ENCODE assay signal across 27 cellular contexts in the genomic region with DNA sequence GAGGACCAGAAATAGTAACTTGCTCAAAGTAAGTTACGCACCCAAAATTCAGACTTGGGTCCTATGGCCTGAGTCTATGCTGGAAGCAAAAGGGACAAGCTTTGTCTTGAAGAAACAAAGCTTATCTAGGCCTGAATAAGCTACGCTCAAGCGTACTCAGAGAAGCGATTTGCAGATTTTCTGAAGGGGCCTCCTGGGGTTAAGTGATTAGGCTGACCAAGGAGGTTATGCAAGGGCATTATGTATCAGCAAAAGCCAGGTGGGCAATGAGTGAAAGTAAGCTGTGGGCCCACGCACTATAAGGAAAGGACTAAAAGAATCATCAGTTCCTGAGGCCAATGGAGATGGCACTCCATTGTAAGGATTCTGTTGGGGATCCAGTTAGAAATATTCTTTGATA.
"Had no signal": no experiment of that assay in that cellular context is flagged by ENCODE, and none has a peak within 500 bp of the region (broad histone marks: within the 10 kb centered on the region; RNA-seq: fewer than 3 reads in every experiment).

No MANE protein-coding gene starts in this region.

- H3K27me3 Mint-ChIP-seq: naive thymus-derived CD4-positive, alpha-beta T cell; natural killer cell treated with Interleukin-12 subunit alpha and Interleukin-12 subunit beta and Interleukin-15 and Interleukin-18, amount 100 ng/mL, for 72 hours; progenitor cell of endocrine pancreas; stimulated activated naive B cell treated with anti-CD40 and anti-IgM and Interleukin-4, amounts not matched to agents 10 μg/mL and 1 μg/mL and 100 μg/mL, for 72 hours had no signal

- DNase-seq: immature natural killer cell; kidney; left ventricle myocardium inferior; midbrain; mucosa of descending colon; naive thymus-derived CD4-positive, alpha-beta T cell; ovary; stimulated activated CD4-positive, alpha-beta T cell treated with anti-CD3 and anti-CD28 coated beads, Interleukin-12 subunit alpha, Interleukin-12 subunit beta, amount 100 ng/mL, for 4 hours; stimulated activated CD4-positive, alpha-beta T cell treated with anti-CD3 and anti-CD28 coated beads, Interleukin-15, amount 100 ng/mL, for 24 hours; stimulated activated CD4-positive, alpha-beta T cell treated with anti-CD3 and anti-CD28 coated beads, Interleukin-2, amount 100 ng/mL, for 24 hours; stimulated activated CD4-positive, alpha-beta T cell treated with anti-CD3 and anti-CD28 coated beads, Interleukin-4, amount 100 ng/mL, for 1 hour; stimulated activated naive B cell treated with anti-CD40 and anti-IgM and Interleukin-4, amounts not matched to agents 10 μg/mL and 1 μg/mL and 100 μg/mL, for 72 hours; stimulated activated naive CD8-positive, alpha-beta T cell treated with anti-CD3 and anti-CD28 coated beads, Interleukin-15, Interleukin-2, amounts not matched to agents 100 U/mL and 50 U/mL, for 24 hours; stomach; testis; thyroid gland; transverse colon; upper lobe of left lung had no signal

- H3K27me3 ChIP-seq: hepatocyte, ovary, right atrium auricular region, stomach, testis, thyroid gland, transverse colon, upper lobe of left lung, vagina had no signal

- H3K27ac Mint-ChIP-seq: immature natural killer cell; naive thymus-derived CD4-positive, alpha-beta T cell; natural killer cell treated with Interleukin-12 subunit alpha and Interleukin-12 subunit beta and Interleukin-15 and Interleukin-18, amount 100 ng/mL, for 72 hours; progenitor cell of endocrine pancreas; stimulated activated naive B cell treated with anti-CD40 and anti-IgM and Interleukin-4, amounts not matched to agents 10 μg/mL and 1 μg/mL and 100 μg/mL, for 72 hours had no signal

- H3K36me3 Mint-ChIP-seq: natural killer cell treated with Interleukin-12 subunit alpha and Interleukin-12 subunit beta and Interleukin-15 and Interleukin-18, amount 100 ng/mL, for 72 hours; stimulated activated naive B cell treated with anti-CD40 and anti-IgM and Interleukin-4, amounts not matched to agents 10 μg/mL and 1 μg/mL and 100 μg/mL, for 72 hours had no signal

- H3K4me2 ChIP-seq: hepatocyte had no signal

- H3K9me3 ChIP-seq: left ventricle myocardium inferior, mucosa of descending colon, ovary, right atrium auricular region, stomach, testis, thyroid gland, transverse colon, upper lobe of left lung, vagina had no signal

- H3K9me3 Mint-ChIP-seq: natural killer cell treated with Interleukin-12 subunit alpha and Interleukin-12 subunit beta and Interleukin-15 and Interleukin-18, amount 100 ng/mL, for 72 hours; stimulated activated naive B cell treated with anti-CD40 and anti-IgM and Interleukin-4, amounts not matched to agents 10 μg/mL and 1 μg/mL and 100 μg/mL, for 72 hours had no signal

- H3K79me2 ChIP-seq: hepatocyte had no signal

- H3K4me3 ChIP-seq: hepatocyte, left ventricle myocardium inferior, lung, mucosa of descending colon, ovary, right atrium auricular region, skin epidermis, stomach, testis, thyroid gland, transverse colon, upper lobe of left lung, vagina had no signal

- FAIRE-seq: islet of Langerhans, kidney had no signal

- H3K36me3 ChIP-seq: left ventricle myocardium inferior, ovary, right atrium auricular region, stomach, thyroid gland, transverse colon, upper lobe of left lung, vagina had no signal

- ATAC-seq: mucosa of descending colon; naive thymus-derived CD4-positive, alpha-beta T cell; natural killer cell treated with Interleukin-12 subunit alpha and Interleukin-12 subunit beta and Interleukin-15 and Interleukin-18, amount 100 ng/mL, for 72 hours; sciatic nerve; stimulated activated naive B cell treated with anti-CD40 and anti-IgM and Interleukin-4, amounts not matched to agents 10 μg/mL and 1 μg/mL and 100 μg/mL, for 72 hours; stimulated activated naive CD8-positive, alpha-beta T cell treated with anti-CD3 and anti-CD28 coated beads, Interleukin-15, Interleukin-2, amounts not matched to agents 100 U/mL and 50 U/mL, for 24 hours had no signal

- H3K4me1 ChIP-seq: transverse colon had no signal

- H2AFZ ChIP-seq: hepatocyte had no signal

- H3K27ac ChIP-seq: hepatocyte, left ventricle myocardium inferior, ovary, right atrium auricular region, skin epidermis, stomach, testis, thyroid gland, transverse colon, upper lobe of left lung, vagina had no signal

- H3K4me3 Mint-ChIP-seq: immature natural killer cell; naive thymus-derived CD4-positive, alpha-beta T cell; natural killer cell treated with Interleukin-12 subunit alpha and Interleukin-12 subunit beta and Interleukin-15 and Interleukin-18, amount 100 ng/mL, for 72 hours; stimulated activated naive B cell treated with anti-CD40 and anti-IgM and Interleukin-4, amounts not matched to agents 10 μg/mL and 1 μg/mL and 100 μg/mL, for 72 hours had no signal
